Comparison of ENCODE assay signal across 30 cellular contexts in genomic region chr3:73618461-73618860, GRCh38. TPM values are rescaled to one million over a fixed set of nuclear protein-coding genes. Genes with fewer than 3 reads are reported as not detected.
DNase-seq lines count a peak whose midpoint lies in the region; ATAC-seq, FAIRE-seq and TF ChIP-seq lines count a peak whose summit lies in the region.
"Had no signal": no experiment of that assay in that cellular context is flagged by ENCODE, and none has a peak within 500 bp of the region (broad histone marks: within the 10 kb centered on the region; RNA-seq: fewer than 3 reads in every experiment).

No MANE protein-coding gene starts in this region.

- no peak for FAIRE-seq in astrocyte (lab: Jason Lieb, UNC)
- FAIRE-seq: bronchial epithelial cell, islet of Langerhans, RCC 7860 had no signal

- no peaks in the 10 kb centered on the region for H3K27me3 Mint-ChIP-seq in astrocyte (ENCODE audit: low read depth, unreplicated experiment)
- H3K27me3 Mint-ChIP-seq in naive thymus-derived CD8-positive, alpha-beta T cell: peaks cover 2 to 9% (median 4%) of the 10 kb centered on the region in 5 donors
- H3K27me3 Mint-ChIP-seq: effector memory CD8-positive, alpha-beta T cell had no signal

- no peak overlapping the region for H4K91ac ChIP-seq in neuronal stem cell (ENCODE audit: low read depth, low read length, poor library complexity)

- WGBS in hepatocyte (ENCODE audit: low lambda C conversion rate, missing lambda C conversion rate): 94% methylated on average over 2 of the region's 2 CpGs
- 56% methylated on average over 2 of the region's 2 CpGs for WGBS in smooth muscle cell (ENCODE audit: low lambda C conversion rate)
- WGBS in neuronal stem cell (ENCODE audit: extremely low coverage in 2 of 2, insufficient read length in 2 of 2, insufficient replicate concordance in 1 of 2), 2 donors: no CpG with 5 or more reads among the region's 2 CpGs

- H2AFZ ChIP-seq in astrocyte (ENCODE audit: low read depth, low read length) (no peak overlapping the region), hepatocyte (no peak overlapping the region), smooth muscle cell (ENCODE audit: low read depth) (no peak overlapping the region), neuronal stem cell (ENCODE audit: low read length) (no peak overlapping the region)
- H2AFZ ChIP-seq: neural progenitor cell had no signal

- H3K9ac ChIP-seq in astrocyte (ENCODE audit: low read length) (no peak overlapping the region), smooth muscle cell (ENCODE audit: low read depth) (no peak overlapping the region), neuronal stem cell (ENCODE audit: low read depth, low read length, poor library complexity) (no peak overlapping the region)
- H3K9ac ChIP-seq: BLaER1, neural progenitor cell had no signal

- peaks cover 56% of the 10 kb centered on the region for H3K79me2 ChIP-seq in astrocyte (ENCODE audit: insufficient read depth, low read length)
- H3K79me2 ChIP-seq in hepatocyte: peaks cover 95% of the 10 kb centered on the region
- H3K79me2 ChIP-seq in smooth muscle cell (ENCODE audit: low read depth): peaks cover 99% of the 10 kb centered on the region

- H2BK120ac ChIP-seq in neuronal stem cell (ENCODE audit: low read depth, low read length): no peak overlapping the region

- no peak overlapping the region for H2BK12ac ChIP-seq in neuronal stem cell (ENCODE audit: low read length)

- H3K27me3 ChIP-seq in astrocyte (ENCODE audit: insufficient read depth, low read length): no peaks in the 10 kb centered on the region
- H3K27me3 ChIP-seq in hepatocyte: no peaks in the 10 kb centered on the region
- H3K27me3 ChIP-seq in smooth muscle cell (ENCODE audit: low read depth): no peaks in the 10 kb centered on the region
- no peaks in the 10 kb centered on the region for H3K27me3 ChIP-seq in neuronal stem cell (ENCODE audit: control insufficient read depth in 3 of 3, insufficient read depth in 3 of 3, low read depth in 1 of 3, low read length in 3 of 3)
- H3K27me3 ChIP-seq: adrenal gland, BLaER1, MG63, tibial nerve had no signal

- peaks cover 2% of the 10 kb centered on the region for H3K79me1 ChIP-seq in neuronal stem cell (ENCODE audit: low read depth, low read length)

- H4K20me1 ChIP-seq in astrocyte (ENCODE audit: insufficient read depth, low read length): peaks cover 4% of the 10 kb centered on the region
- H4K20me1 ChIP-seq in hepatocyte (ENCODE audit: insufficient read depth, poor library complexity, severe bottlenecking): peaks cover 47% of the 10 kb centered on the region
- H4K20me1 ChIP-seq in smooth muscle cell (ENCODE audit: low read depth): peaks cover 99% of the 10 kb centered on the region
- H4K20me1 ChIP-seq: BLaER1 had no signal

- H3K27ac Mint-ChIP-seq in astrocyte (ENCODE audit: unreplicated experiment): no peak overlapping the region
- H3K27ac Mint-ChIP-seq in naive thymus-derived CD8-positive, alpha-beta T cell: no peak overlapping the region
- H3K27ac Mint-ChIP-seq: effector memory CD8-positive, alpha-beta T cell; neural progenitor cell; stimulated activated naive CD8-positive, alpha-beta T cell treated with anti-CD3 and anti-CD28 coated beads, Interleukin-15, Interleukin-2, amounts not matched to agents 100 ng/mL and 50 ng/mL, for 24 hours; WTC11 had no signal

- no peak overlapping the region for H3K14ac ChIP-seq in neuronal stem cell (ENCODE audit: low read length)

- H3K4ac ChIP-seq in neuronal stem cell (ENCODE audit: low read length): no peak overlapping the region

- no peak overlapping the region for H2BK15ac ChIP-seq in neuronal stem cell (ENCODE audit: low read length)

- H4K8ac ChIP-seq in neuronal stem cell (ENCODE audit: low read depth, low read length): no peak overlapping the region

- POLR2A ChIA-PET in naive thymus-derived CD8-positive, alpha-beta T cell (lab: Charles Lee): no interaction called here

- no peak overlapping the region for H3K18ac ChIP-seq in neuronal stem cell (ENCODE audit: low read length)

- H3K9me3 ChIP-seq in astrocyte (ENCODE audit: insufficient read depth, low read depth, low read length): no peaks in the 10 kb centered on the region
- no peaks in the 10 kb centered on the region for H3K9me3 ChIP-seq in hepatocyte (ENCODE audit: low read depth)
- no peaks in the 10 kb centered on the region for H3K9me3 ChIP-seq in smooth muscle cell (replicated peaks; ENCODE audit: low read depth)
- peaks cover 0 to 7% of the 10 kb centered on the region in 2 donors for H3K9me3 ChIP-seq in neuronal stem cell (replicated peaks in 1 of 2; ENCODE audit: control insufficient read depth in 2 of 2, insufficient read depth in 1 of 2, low read depth in 1 of 2, low read length in 2 of 2)
- H3K9me3 ChIP-seq: adrenal gland, BLaER1, HAP-1, MG63, tibial nerve had no signal

- H3K9me2 ChIP-seq in hepatocyte (replicated peaks; ENCODE audit: insufficient read depth): no peaks in the 10 kb centered on the region

- H2BK5ac ChIP-seq in neuronal stem cell (ENCODE audit: low read length): no peak overlapping the region

- no peaks in the 10 kb centered on the region for H3K9me3 Mint-ChIP-seq in astrocyte (ENCODE audit: unreplicated experiment)
- H3K9me3 Mint-ChIP-seq in naive thymus-derived CD8-positive, alpha-beta T cell: peaks cover 0 to 4% (median 0%) of the 10 kb centered on the region in 9 donors
- H3K9me3 Mint-ChIP-seq: neural progenitor cell; stimulated activated naive CD8-positive, alpha-beta T cell treated with anti-CD3 and anti-CD28 coated beads, Interleukin-15, Interleukin-2, amounts not matched to agents 100 ng/mL and 50 ng/mL, for 24 hours; WTC11 had no signal

- peaks cover 37% of the 10 kb centered on the region for H3K4me1 Mint-ChIP-seq in astrocyte (ENCODE audit: low read depth, unreplicated experiment)
- H3K4me1 Mint-ChIP-seq in naive thymus-derived CD8-positive, alpha-beta T cell: no peaks in the 10 kb centered on the region

- no peak overlapping the region for H3K4me3 Mint-ChIP-seq in astrocyte (ENCODE audit: unreplicated experiment)
- H3K4me3 Mint-ChIP-seq in naive thymus-derived CD8-positive, alpha-beta T cell: no peak overlapping the region
- H3K4me3 Mint-ChIP-seq: effector memory CD8-positive, alpha-beta T cell; neural progenitor cell; stimulated activated naive CD8-positive, alpha-beta T cell treated with anti-CD3 and anti-CD28 coated beads, Interleukin-15, Interleukin-2, amounts not matched to agents 100 ng/mL and 50 ng/mL, for 24 hours; WTC11 had no signal

- DNase-seq in EL: peak; percentile 26
- DNase-seq in astrocyte (ENCODE audit: low read depth): peak; percentile 36
- DNase-seq in hepatocyte (ENCODE audit: low spot score): no peak
- DNase-seq in smooth muscle cell (lab: John Stamatoyannopoulos, UW; ENCODE audit: unreplicated experiment): no peak
- no peak for DNase-seq in NCI-H2171 (lab: John Stamatoyannopoulos, UW)
- no peak for DNase-seq in neuronal stem cell (ENCODE audit: low spot score)
- DNase-seq in naive thymus-derived CD8-positive, alpha-beta T cell: no peak
- DNase-seq: ACHN; activated naive CD4-positive, alpha-beta T cell treated with Interleukin-2 at 50 U/mL for 16 hours; adrenal gland; cortex of kidney; effector memory CD8-positive, alpha-beta T cell; GF-D8; KBM-7; MG63; NCI-H2081; NCI-H345; NCI-H748 treated with DMSO at 0.1 percent for 48 hours; SIG-M5; T1000 had no signal

- no peak overlapping the region for H3K4me3 ChIP-seq in astrocyte (ENCODE audit: insufficient read depth, low read depth, low read length)
- H3K4me3 ChIP-seq in hepatocyte: no peak overlapping the region
- peak overlapping the region; percentile 27 for H3K4me3 ChIP-seq in smooth muscle cell
- no peak overlapping the region for H3K4me3 ChIP-seq in neuronal stem cell (ENCODE audit: low read length in 2 of 2)
- H3K4me3 ChIP-seq: adrenal gland, BLaER1, HAP-1, MG63, neural progenitor cell, tibial nerve had no signal

- H3K36me3 ChIP-seq in astrocyte (ENCODE audit: insufficient read depth, low read length): no peaks in the 10 kb centered on the region
- H3K36me3 ChIP-seq in hepatocyte (replicated peaks; ENCODE audit: insufficient read depth, low read depth): no peaks in the 10 kb centered on the region
- H3K36me3 ChIP-seq in smooth muscle cell (ENCODE audit: low read depth): no peaks in the 10 kb centered on the region
- H3K36me3 ChIP-seq in neuronal stem cell (replicated peaks in 1 of 2; ENCODE audit: control insufficient read depth in 2 of 2, insufficient read depth in 2 of 2, low read length in 2 of 2): peaks cover 0 to 19% of the 10 kb centered on the region in 2 donors
- H3K36me3 ChIP-seq: adrenal gland, BLaER1, HAP-1, neural progenitor cell, tibial nerve had no signal

- no peak overlapping the region for H3K23ac ChIP-seq in neuronal stem cell (ENCODE audit: low read depth, low read length, poor library complexity)

- no peak overlapping the region for H2AK5ac ChIP-seq in neuronal stem cell (ENCODE audit: low read depth, low read length)

- H3K4me2 ChIP-seq in astrocyte (ENCODE audit: low read length) (peak overlapping the region; percentile 12), hepatocyte (peak overlapping the region; percentile 54), smooth muscle cell (peak overlapping the region; percentile 79), neuronal stem cell (ENCODE audit: insufficient read depth, low read length, poor library complexity, severe bottlenecking) (no peak overlapping the region)
- H3K4me2 ChIP-seq: BLaER1, neural progenitor cell had no signal

- no peak for TF ChIP-seq CTCF in astrocyte (IDR thresholded peaks at IDR 0.05; ENCODE audit: insufficient read depth, low read depth, low read length)
- TF ChIP-seq CTCF in hepatocyte (IDR thresholded peaks at IDR 0.05; ENCODE audit: poor library complexity): no peak
- TF ChIP-seq CTCF in smooth muscle cell (IDR thresholded peaks at IDR 0.05; ENCODE audit: borderline replicate concordance, insufficient read depth, poor library complexity, severe bottlenecking): no peak

- H3K36me3 Mint-ChIP-seq in astrocyte (ENCODE audit: low read depth, unreplicated experiment): peaks cover 10% of the 10 kb centered on the region
- H3K36me3 Mint-ChIP-seq in naive thymus-derived CD8-positive, alpha-beta T cell: no peaks in the 10 kb centered on the region
- H3K36me3 Mint-ChIP-seq: WTC11 had no signal

- H3K4me1 ChIP-seq in astrocyte (ENCODE audit: insufficient read depth, low read length) (peaks cover 3% of the 10 kb centered on the region), hepatocyte (ENCODE audit: insufficient read depth) (peaks cover 39% of the 10 kb centered on the region), smooth muscle cell (ENCODE audit: low read depth) (peaks cover 19% of the 10 kb centered on the region), neuronal stem cell (ENCODE audit: control insufficient read depth in 2 of 2, insufficient read depth in 1 of 2, low read depth in 1 of 2, low read length in 2 of 2) (peaks cover 4 to 20% of the 10 kb centered on the region in 2 donors)
- H3K4me1 ChIP-seq: HAP-1 had no signal

- no peak overlapping the region for H3K27ac ChIP-seq in astrocyte (ENCODE audit: low read depth, low read length)
- no peak overlapping the region for H3K27ac ChIP-seq in hepatocyte
- peak overlapping the region; percentile 14 for H3K27ac ChIP-seq in smooth muscle cell (ENCODE audit: low read depth)
- no peak overlapping the region for H3K27ac ChIP-seq in neuronal stem cell (replicated peaks; ENCODE audit: low read length)
- H3K27ac ChIP-seq: adrenal gland, BLaER1, neural progenitor cell had no signal

- H3F3A ChIP-seq in smooth muscle cell (ENCODE audit: low read depth): peaks cover 18% of the 10 kb centered on the region

- no peak for ATAC-seq in GM21526 (IDR thresholded peaks at IDR 0.05; ENCODE audit: low FRiP score, unreplicated experiment)
- ATAC-seq in naive thymus-derived CD8-positive, alpha-beta T cell: no peak
- ATAC-seq: effector memory CD8-positive, alpha-beta T cell; WTC11 had no signal

RNA-seq across cellular contexts. Expression of gene PDZRN3, which starts 6.3 kb away (rescaled TPM):
- total RNA-seq in astrocyte (19.8 and 25.2 TPM in 2 replicates), hepatocyte (42.9 and 48.2 TPM in 2 replicates), smooth muscle cell (99.5 and 125 TPM in 2 replicates)
- polyA plus RNA-seq in hepatocyte (60.5 and 62.3 TPM in 2 replicates), smooth muscle cell (118 and 128 TPM in 2 replicates)
- polyA plus RNA-seq in neuronal stem cell (2013, experiment 1 of 2): 2.1 TPM
- polyA plus RNA-seq in neuronal stem cell (2013, experiment 2 of 2): 1.8 TPM
- total RNA-seq in naive thymus-derived CD8-positive, alpha-beta T cell: not detected
- not detected for polyA plus RNA-seq in naive thymus-derived CD8-positive, alpha-beta T cell

Comparison
In these comparisons a context has a peak if more than half of its experiments do, and no peak if none do; other contexts are left out.
1. DNase-seq: peak in EL (single experiment) and astrocyte (single experiment); none in hepatocyte (single experiment), smooth muscle cell (single experiment), NCI-H2171 (single experiment), neuronal stem cell (single experiment) and naive thymus-derived CD8-positive, alpha-beta T cell (0 of 10).
2. RNA of gene PDZRN3, which starts 6.3 kb away (total RNA-seq): 99.5 to 125 TPM in smooth muscle cell, 42.9 to 48.2 TPM in hepatocyte and 19.8 to 25.2 TPM in astrocyte; not detected in naive thymus-derived CD8-positive, alpha-beta T cell; every median in the first group is over 10 times any median in the second.